1 cellular context compared by ENCODE assay signal in the genomic region with DNA sequence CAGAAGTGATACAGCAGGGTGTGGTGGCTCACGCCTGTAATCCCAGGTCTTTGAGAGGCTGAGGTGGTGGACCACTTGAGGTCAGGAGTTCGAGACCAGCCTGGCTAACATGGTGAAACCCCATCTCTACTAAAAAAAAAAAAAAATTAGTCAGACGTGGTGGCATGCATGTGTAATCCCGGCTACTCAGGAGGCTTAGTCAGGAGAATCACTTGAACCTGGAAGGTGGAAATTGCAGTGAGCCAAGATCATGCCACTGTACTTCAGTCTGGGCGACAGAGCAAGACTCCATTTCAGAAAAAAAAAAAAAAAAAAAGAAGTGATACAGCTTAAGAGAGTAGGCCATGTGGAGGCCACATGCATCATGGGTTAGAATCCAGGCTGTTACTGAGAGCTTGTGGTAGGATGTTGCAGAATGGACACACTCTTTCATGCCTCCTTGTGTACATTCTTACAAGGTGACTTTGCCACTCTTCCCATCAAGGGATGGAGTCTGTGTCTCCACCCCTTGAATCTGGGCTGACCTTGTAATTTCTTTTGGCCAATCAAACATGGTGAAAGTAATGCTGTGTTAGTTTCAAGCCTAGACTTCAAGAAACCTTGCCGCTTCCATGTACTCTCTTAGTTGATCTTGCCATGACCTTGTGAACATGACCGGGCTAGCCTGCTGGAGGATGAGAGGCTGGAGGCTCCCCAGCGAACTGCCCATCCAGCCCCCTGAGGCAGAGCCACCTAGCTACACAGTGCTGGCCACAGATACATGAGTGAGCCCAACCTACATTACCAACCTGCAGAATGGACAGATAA.
TF ChIP-seq lines count a peak whose summit lies in the region.

No MANE protein-coding gene starts in this region.

TF ChIP-seq in H1, 55 proteins besides CTCF, POLR2A, EP300 and RAD21:
- TF ChIP-seq ZNF274 (IDR thresholded peaks at IDR 0.05; ENCODE audit: borderline replicate concordance, extremely low read depth, low read length), result no peak
- TF ChIP-seq GABPA (IDR thresholded peaks at IDR 0.05; ENCODE audit: borderline replicate concordance, insufficient read depth, low read length), result no peak
- no peak for TF ChIP-seq HDAC2 (IDR thresholded peaks at IDR 0.05; ENCODE audit: borderline replicate concordance in 1 of 2, low read depth in 2 of 2, low read length in 2 of 2)
- no peak for TF ChIP-seq SIN3A (conservative IDR thresholded peaks at IDR 0.05 in 1 of 2, IDR thresholded peaks at IDR 0.05 in 1 of 2; ENCODE audit: low read depth in 1 of 2, low read length in 2 of 2)
- no peak for TF ChIP-seq TCF12 (IDR thresholded peaks at IDR 0.05; ENCODE audit: low read depth, low read length)
- TF ChIP-seq RFX5 (IDR thresholded peaks at IDR 0.05; ENCODE audit: borderline replicate concordance, low read depth, low read length), result no peak
- no peak for TF ChIP-seq POU5F1 (IDR thresholded peaks at IDR 0.05; ENCODE audit: low read depth, low read length)
- no peak for TF ChIP-seq SP4 (IDR thresholded peaks at IDR 0.05; ENCODE audit: low read length)
- TF ChIP-seq CEBPB (IDR thresholded peaks at IDR 0.05; ENCODE audit: low read depth, low read length), result no peak
- no peak for TF ChIP-seq CBX5 (IDR thresholded peaks at IDR 0.05; ENCODE audit: low read depth, low read length)
- no peak for TF ChIP-seq KDM1A (IDR thresholded peaks at IDR 0.05; ENCODE audit: borderline replicate concordance, low read length)
- no peak for TF ChIP-seq SIX5 (IDR thresholded peaks at IDR 0.05; ENCODE audit: low read depth, low read length)
- TF ChIP-seq TBP (IDR thresholded peaks at IDR 0.05; ENCODE audit: low read depth, low read length), result no peak
- no peak for TF ChIP-seq SP2 (IDR thresholded peaks at IDR 0.05; ENCODE audit: low read length)
- no peak for TF ChIP-seq ASH2L (IDR thresholded peaks at IDR 0.05; ENCODE audit: low read length)
- TF ChIP-seq TEAD4 (IDR thresholded peaks at IDR 0.05; ENCODE audit: low read depth, low read length), result no peak
- no peak for TF ChIP-seq RBBP5 (IDR thresholded peaks at IDR 0.05; ENCODE audit: borderline replicate concordance, low read depth, low read length)
- TF ChIP-seq BCL11A (IDR thresholded peaks at IDR 0.05; ENCODE audit: low read depth in 2 of 2, low read length in 2 of 2), result no peak
- no peak for TF ChIP-seq FOSL1 (IDR thresholded peaks at IDR 0.05; ENCODE audit: insufficient read depth, low read depth, low read length)
- TF ChIP-seq HDAC6 (IDR thresholded peaks at IDR 0.05; ENCODE audit: low read depth, low read length), result no peak
